ENCODE assay signal across 15 cellular contexts in the genomic region with DNA sequence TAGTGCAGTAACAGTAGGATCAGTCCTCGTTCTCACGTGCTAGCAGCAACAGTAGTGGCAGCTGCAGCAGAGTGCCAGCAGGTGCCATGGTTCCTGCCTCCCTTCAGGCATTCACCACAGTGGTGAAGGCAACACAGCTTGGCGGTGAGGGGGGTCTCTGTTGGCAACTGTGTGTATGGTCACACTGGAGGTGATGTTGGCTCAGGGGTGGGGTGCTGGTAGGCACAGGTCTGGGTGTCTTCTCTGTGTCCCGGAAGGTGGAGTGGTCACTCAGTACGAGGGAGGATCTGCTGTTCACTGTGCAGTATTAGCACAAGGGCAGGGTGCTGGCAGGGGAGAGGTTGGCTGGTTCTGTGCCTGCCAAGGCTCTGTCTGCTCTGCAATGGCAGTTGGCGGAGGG.
DNase-seq lines count a peak whose midpoint lies in the region; ATAC-seq lines count a peak whose summit lies in the region.
"Had no signal": no experiment of that assay in that cellular context is flagged by ENCODE, and none has a peak within 500 bp of the region (broad histone marks: within the 10 kb centered on the region; RNA-seq: fewer than 3 reads in every experiment).

No MANE protein-coding gene starts in this region.

- no peak overlapping the region for H3K4me3 ChIP-seq in mesenchymal stem cell (ENCODE audit: insufficient read depth in 1 of 2, low read depth in 1 of 2, low read length in 2 of 2)
- H3K4me3 ChIP-seq: A549 had no signal

- no peaks in the 10 kb centered on the region for H3K27me3 ChIP-seq in mesenchymal stem cell (ENCODE audit: control insufficient read depth in 1 of 2, insufficient read depth in 1 of 2, low read length in 2 of 2)
- H3K27me3 ChIP-seq: BE2C had no signal

- peak overlapping the region; percentile 61 for H4K91ac ChIP-seq in mesenchymal stem cell (ENCODE audit: low read length)

- no peak overlapping the region for H2AFZ ChIP-seq in mesenchymal stem cell (ENCODE audit: low read depth, low read length)

- peak; percentile 60 for DNase-seq in NCI-H1694 treated with DMSO at 0.1 percent for 48 hours (lab: John Stamatoyannopoulos, UW)
- DNase-seq in mesenchymal stem cell, result no peak
- no peak for DNase-seq in stimulated activated effector memory CD8-positive, alpha-beta T cell treated with anti-CD3 and anti-CD28 coated beads, Interleukin-12 subunit alpha, Interleukin-12 subunit beta, amount 100 ng/mL, for 72 hours (ENCODE audit: low spot score in 2 of 2)
- DNase-seq in caudate nucleus (lab: John Stamatoyannopoulos, UW), result no peak
- DNase-seq in activated CD4-positive, alpha-beta T cell treated with anti-CD3 and anti-CD28 coated beads, Interleukin-2, amount 50 U/mL, for 4 hours, result no peak
- DNase-seq: BE2C; CD4-positive, alpha-beta memory T cell; COR-L47; DND-41; GDM1; H7; IMR-90 had no signal

- H2BK5ac ChIP-seq in mesenchymal stem cell (ENCODE audit: low read depth, low read length, poor library complexity, severe bottlenecking), result no peak overlapping the region

- peaks cover 21% of the 10 kb centered on the region for H3K9me3 Mint-ChIP-seq in stimulated activated effector memory CD8-positive, alpha-beta T cell treated with anti-CD3 and anti-CD28 coated beads, Interleukin-12 subunit alpha, Interleukin-12 subunit beta, amount 100 ng/mL, for 72 hours

- H4K8ac ChIP-seq in mesenchymal stem cell (ENCODE audit: low read length), result no peak overlapping the region

- H3K9ac ChIP-seq in mesenchymal stem cell (ENCODE audit: low read length), result no peak overlapping the region

- H3K4me1 Mint-ChIP-seq in stimulated activated effector memory CD8-positive, alpha-beta T cell treated with anti-CD3 and anti-CD28 coated beads, Interleukin-12 subunit alpha, Interleukin-12 subunit beta, amount 100 ng/mL, for 72 hours, result no peaks in the 10 kb centered on the region
- H3K4me1 Mint-ChIP-seq: CD4-positive, alpha-beta memory T cell had no signal

- peak overlapping the region in 1 of 2 experiments; percentile 23 for H3K14ac ChIP-seq in mesenchymal stem cell (ENCODE audit: low read length in 2 of 2)

- no peaks in the 10 kb centered on the region for H3K36me3 Mint-ChIP-seq in stimulated activated effector memory CD8-positive, alpha-beta T cell treated with anti-CD3 and anti-CD28 coated beads, Interleukin-12 subunit alpha, Interleukin-12 subunit beta, amount 100 ng/mL, for 72 hours
- H3K36me3 Mint-ChIP-seq: CD4-positive, alpha-beta memory T cell had no signal

- H3K36me3 ChIP-seq in mesenchymal stem cell (ENCODE audit: control insufficient read depth in 1 of 2, insufficient read depth in 2 of 2, low read depth in 1 of 2, low read length in 2 of 2), result no peaks in the 10 kb centered on the region
- H3K36me3 ChIP-seq: BE2C had no signal

- no peak overlapping the region for H3K23ac ChIP-seq in mesenchymal stem cell (ENCODE audit: low read length in 2 of 2)

- H3K79me1 ChIP-seq in mesenchymal stem cell (replicated peaks; ENCODE audit: low read length, poor library complexity, severe bottlenecking), result no peaks in the 10 kb centered on the region

- H3K27ac ChIP-seq in mesenchymal stem cell (ENCODE audit: low read length, poor library complexity, severe bottlenecking) (no peak overlapping the region), caudate nucleus (ENCODE audit: low read depth, low read length) (no peak overlapping the region)
- H3K27ac ChIP-seq: A549, C4-2B had no signal

- no peak overlapping the region for H3K18ac ChIP-seq in mesenchymal stem cell (ENCODE audit: low read depth in 1 of 2, low read length in 2 of 2)

- no peak overlapping the region for H3K27ac Mint-ChIP-seq in stimulated activated effector memory CD8-positive, alpha-beta T cell treated with anti-CD3 and anti-CD28 coated beads, Interleukin-12 subunit alpha, Interleukin-12 subunit beta, amount 100 ng/mL, for 72 hours
- H3K27ac Mint-ChIP-seq: CD4-positive, alpha-beta memory T cell had no signal

- H3K9me3 ChIP-seq in mesenchymal stem cell (ENCODE audit: control insufficient read depth, low read length), result peaks cover 8% of the 10 kb centered on the region
- H3K9me3 ChIP-seq: A549, BE2C had no signal

- no peak overlapping the region for H2BK12ac ChIP-seq in mesenchymal stem cell (ENCODE audit: low read length in 2 of 2)

- H3K4me3 Mint-ChIP-seq in stimulated activated effector memory CD8-positive, alpha-beta T cell treated with anti-CD3 and anti-CD28 coated beads, Interleukin-12 subunit alpha, Interleukin-12 subunit beta, amount 100 ng/mL, for 72 hours, result no peak overlapping the region
- H3K4me3 Mint-ChIP-seq: CD4-positive, alpha-beta memory T cell had no signal

- peak; percentile 46 for ATAC-seq in stimulated activated effector memory CD8-positive, alpha-beta T cell treated with anti-CD3 and anti-CD28 coated beads, Interleukin-12 subunit alpha, Interleukin-12 subunit beta, amount 100 ng/mL, for 72 hours
- ATAC-seq in HG03432 (IDR thresholded peaks at IDR 0.05; ENCODE audit: unreplicated experiment), result no peak
- ATAC-seq: A549 had no signal

- H2BK15ac ChIP-seq in mesenchymal stem cell (ENCODE audit: low read depth, poor library complexity, severe bottlenecking), result no peak overlapping the region

- WGBS in mesenchymal stem cell, result 82% methylated on average over 6 of the region's 6 CpGs

- no peaks in the 10 kb centered on the region for H3K4me1 ChIP-seq in mesenchymal stem cell (ENCODE audit: control insufficient read depth, insufficient read depth, low read depth, low read length)
- H3K4me1 ChIP-seq: A549, BE2C had no signal

- no peak overlapping the region for H3K4me2 ChIP-seq in mesenchymal stem cell (ENCODE audit: low read length, poor library complexity, severe bottlenecking)
- H3K4me2 ChIP-seq: A549 had no signal

- no peak overlapping the region for H2AK5ac ChIP-seq in mesenchymal stem cell (ENCODE audit: low read length, severe bottlenecking)

- H3K4ac ChIP-seq in mesenchymal stem cell (ENCODE audit: low read depth in 1 of 2, low read length in 2 of 2), result no peak overlapping the region

- no peak overlapping the region for H2BK120ac ChIP-seq in mesenchymal stem cell (ENCODE audit: low read depth, low read length)
